In genomic region chr3:143307613-143308183, GRCh38 we compare ENCODE assay signal across 11 cellular contexts.
DNase-seq lines count a peak whose midpoint lies in the region; ATAC-seq, FAIRE-seq and TF ChIP-seq lines count a peak whose summit lies in the region.
"Had no signal": no experiment of that assay in that cellular context is flagged by ENCODE, and none has a peak within 500 bp of the region (broad histone marks: within the 10 kb centered on the region; RNA-seq: fewer than 3 reads in every experiment).

No MANE protein-coding gene starts in this region.

- FAIRE-seq in D721Med (lab: Jason Lieb, UNC): no peak

- TF ChIP-seq CTCF in GM10248 (IDR thresholded peaks at IDR 0.05; ENCODE audit: control extremely low read depth, extremely low read depth, low read depth, missing control alignments) (no peak), body of pancreas (IDR thresholded peaks at IDR 0.05) (no peak), D721Med (IDR thresholded peaks at IDR 0.05; ENCODE audit: insufficient read depth, missing control alignments) (no peak), dorsolateral prefrontal cortex (IDR thresholded peaks at IDR 0.05 in 54 of 56, conservative IDR thresholded peaks at IDR 0.05 in 2 of 56; ENCODE audit: low read depth in 1 of 56, partially characterized antibody in 56 of 56) (no peak)

- no peaks in the 10 kb centered on the region for H3K9me3 ChIP-seq in body of pancreas

- no peaks in the 10 kb centered on the region for H3K4me1 ChIP-seq in body of pancreas

- intact Hi-C loops in body of pancreas (cut with DNase I): no loop called here
- intact Hi-C loops in dorsolateral prefrontal cortex (cut with DNase I): no loop called here

- H3K4me3 ChIP-seq in body of pancreas (no peak overlapping the region), dorsolateral prefrontal cortex (no peak overlapping the region)

- no peak overlapping the region for H3K27ac ChIP-seq in body of pancreas
- H3K27ac ChIP-seq in dorsolateral prefrontal cortex: no peak overlapping the region

- H3K36me3 ChIP-seq in body of pancreas (replicated peaks in 1 of 2; ENCODE audit: insufficient read depth in 1 of 2, low read depth in 2 of 2): no peaks in the 10 kb centered on the region

- CTCF ChIA-PET in GM10248 (lab: Yijun Ruan, JAX): interaction anchor here (1.1 kb wide), 1 partner anchor 8 kb away, joined by 4 read pairs; no protein-coding TSS in a partner anchor

- DNase-seq in GM10248 (ENCODE audit: extremely low spot score) (peak; percentile 34), body of pancreas (peak in 1 of 4 donors; percentile 12), mucosa of gallbladder (ENCODE audit: low spot score) (peak; percentile 61), NCI-H446 treated with DMSO at 0.1 percent for 48 hours (lab: John Stamatoyannopoulos, UW) (no peak), D721Med (ENCODE audit: insufficient read length, low spot score) (no peak), dorsolateral prefrontal cortex (no peak)
- DNase-seq: activated B cell treated with CpG ODN at 0.5 μM for 24 hours; NCI-H1930; stimulated activated naive CD4-positive, alpha-beta T cell treated with Interleukin-2 at 50 U/mL for 16 hours had no signal

- TF ChIP-seq POLR2A in body of pancreas (IDR thresholded peaks at IDR 0.05): no peak

- ATAC-seq in HG02885 (IDR thresholded peaks at IDR 0.05; ENCODE audit: poor library complexity, unreplicated experiment) (peak; percentile 80), body of pancreas (peak; percentile 45), HG03097 (IDR thresholded peaks at IDR 0.05; ENCODE audit: low FRiP score, unreplicated experiment) (no peak)

- 82 to 94% methylated on average over 1 of the region's 1 CpG for WGBS in body of pancreas, 2 donors

- H3K27me3 ChIP-seq in body of pancreas (no peaks in the 10 kb centered on the region), dorsolateral prefrontal cortex (no peaks in the 10 kb centered on the region)

- POLR2A ChIA-PET in GM10248 (lab: Yijun Ruan, JAX): no interaction called here

Comparison
In these comparisons a context has a peak if more than half of its experiments do, and no peak if none do; other contexts are left out.
1. DNase-seq: peak in GM10248 (single experiment) and mucosa of gallbladder (single experiment); none in NCI-H446 treated with DMSO at 0.1 percent for 48 hours (single experiment), D721Med (single experiment) and dorsolateral prefrontal cortex (0 of 10).